ENCODE assay signal across 1 cellular context in genomic region chr22:49971232-49972162, GRCh38.
TF ChIP-seq lines count a peak whose summit lies in the region.

No MANE protein-coding gene starts in this region.

TF ChIP-seq in K562, 482 proteins besides CTCF, POLR2A, EP300 and RAD21 (continued from another document):
- TF ChIP-seq, protein P1, sequence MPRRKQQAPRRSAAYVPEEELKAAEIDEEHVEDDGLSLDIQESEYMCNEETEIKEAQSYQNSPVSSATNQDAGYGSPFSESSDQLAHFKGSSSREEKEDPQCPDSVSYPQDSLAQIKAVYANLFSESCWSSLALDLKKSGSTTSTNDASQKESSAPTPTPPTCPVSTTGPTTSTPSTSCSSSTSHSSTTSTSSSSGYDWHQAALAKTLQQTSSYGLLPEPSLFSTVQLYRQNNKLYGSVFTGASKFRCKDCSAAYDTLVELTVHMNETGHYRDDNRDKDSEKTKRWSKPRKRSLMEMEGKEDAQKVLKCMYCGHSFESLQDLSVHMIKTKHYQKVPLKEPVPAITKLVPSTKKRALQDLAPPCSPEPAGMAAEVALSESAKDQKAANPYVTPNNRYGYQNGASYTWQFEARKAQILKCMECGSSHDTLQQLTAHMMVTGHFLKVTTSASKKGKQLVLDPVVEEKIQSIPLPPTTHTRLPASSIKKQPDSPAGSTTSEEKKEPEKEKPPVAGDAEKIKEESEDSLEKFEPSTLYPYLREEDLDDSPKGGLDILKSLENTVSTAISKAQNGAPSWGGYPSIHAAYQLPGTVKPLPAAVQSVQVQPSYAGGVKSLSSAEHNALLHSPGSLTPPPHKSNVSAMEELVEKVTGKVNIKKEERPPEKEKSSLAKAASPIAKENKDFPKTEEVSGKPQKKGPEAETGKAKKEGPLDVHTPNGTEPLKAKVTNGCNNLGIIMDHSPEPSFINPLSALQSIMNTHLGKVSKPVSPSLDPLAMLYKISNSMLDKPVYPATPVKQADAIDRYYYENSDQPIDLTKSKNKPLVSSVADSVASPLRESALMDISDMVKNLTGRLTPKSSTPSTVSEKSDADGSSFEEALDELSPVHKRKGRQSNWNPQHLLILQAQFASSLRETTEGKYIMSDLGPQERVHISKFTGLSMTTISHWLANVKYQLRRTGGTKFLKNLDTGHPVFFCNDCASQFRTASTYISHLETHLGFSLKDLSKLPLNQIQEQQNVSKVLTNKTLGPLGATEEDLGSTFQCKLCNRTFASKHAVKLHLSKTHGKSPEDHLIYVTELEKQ (CRISPR knock-in tag; IDR thresholded peaks at IDR 0.05), result no peak
- no peak for TF ChIP-seq YY1 (IDR thresholded peaks at IDR 0.05; ENCODE audit: borderline replicate concordance in 1 of 3, control insufficient read depth in 1 of 3, extremely low read depth in 1 of 3, insufficient read depth in 3 of 3, insufficient read length in 1 of 3, insufficient replicate concordance in 2 of 3, low read depth in 1 of 3, low read length in 2 of 3)
- TF ChIP-seq HINFP (tag; conservative IDR thresholded peaks at IDR 0.05; ENCODE audit: low read depth), result 0 out of 2 replicates have a peak, but pooled peaks have one; percentile 38
- peak; percentile 72; the same call in 1 of the 2 replicates for TF ChIP-seq BRD4 (IDR thresholded peaks at IDR 0.05)
- TF ChIP-seq ATF7 (IDR thresholded peaks at IDR 0.05), result no peak
- TF ChIP-seq BMI1 (IDR thresholded peaks at IDR 0.05; ENCODE audit: low read length), result no peak
- peak; percentile 8; the same call in 1 of the 2 replicates for TF ChIP-seq ZBTB7A (IDR thresholded peaks at IDR 0.05; ENCODE audit: borderline replicate concordance, control insufficient read depth, low read depth, low read length)
- no peak for TF ChIP-seq NR2C2 (CRISPR knock-in tag; IDR thresholded peaks at IDR 0.05)
- peak; percentile 95 for TF ChIP-seq NR2C2 (tag; IDR thresholded peaks at IDR 0.05)
- TF ChIP-seq CCNT2 (IDR thresholded peaks at IDR 0.05; ENCODE audit: borderline replicate concordance, extremely low read depth, insufficient read length, low read depth, low read length), result peak; percentile 51
- TF ChIP-seq MGA (IDR thresholded peaks at IDR 0.05), result peak; percentile 74; the same call in 1 of the 2 replicates
- TF ChIP-seq ZBTB1 (CRISPR knock-in tag; IDR thresholded peaks at IDR 0.05; ENCODE audit: borderline replicate concordance, low read depth), result peak; percentile 76; the same call in 1 of the 2 replicates
- TF ChIP-seq TGIF2 (CRISPR knock-in tag; IDR thresholded peaks at IDR 0.05), result peak; percentile 65; the same call in 1 of the 2 replicates
- peak; percentile 70; the same call in 1 of the 2 replicates for TF ChIP-seq KAT7 (CRISPR knock-in tag; IDR thresholded peaks at IDR 0.05; ENCODE audit: borderline replicate concordance)
- TF ChIP-seq POLR2AphosphoS5 (IDR thresholded peaks at IDR 0.05; ENCODE audit: control insufficient read depth, insufficient read depth, low read depth, low read length), result peak; percentile 1; the same call in 1 of the 2 replicates
- peak; percentile 22 for TF ChIP-seq FIP1L1 (IDR thresholded peaks at IDR 0.05; ENCODE audit: low read depth, low read length, poor library complexity, severe bottlenecking)
- TF ChIP-seq, protein P2, sequence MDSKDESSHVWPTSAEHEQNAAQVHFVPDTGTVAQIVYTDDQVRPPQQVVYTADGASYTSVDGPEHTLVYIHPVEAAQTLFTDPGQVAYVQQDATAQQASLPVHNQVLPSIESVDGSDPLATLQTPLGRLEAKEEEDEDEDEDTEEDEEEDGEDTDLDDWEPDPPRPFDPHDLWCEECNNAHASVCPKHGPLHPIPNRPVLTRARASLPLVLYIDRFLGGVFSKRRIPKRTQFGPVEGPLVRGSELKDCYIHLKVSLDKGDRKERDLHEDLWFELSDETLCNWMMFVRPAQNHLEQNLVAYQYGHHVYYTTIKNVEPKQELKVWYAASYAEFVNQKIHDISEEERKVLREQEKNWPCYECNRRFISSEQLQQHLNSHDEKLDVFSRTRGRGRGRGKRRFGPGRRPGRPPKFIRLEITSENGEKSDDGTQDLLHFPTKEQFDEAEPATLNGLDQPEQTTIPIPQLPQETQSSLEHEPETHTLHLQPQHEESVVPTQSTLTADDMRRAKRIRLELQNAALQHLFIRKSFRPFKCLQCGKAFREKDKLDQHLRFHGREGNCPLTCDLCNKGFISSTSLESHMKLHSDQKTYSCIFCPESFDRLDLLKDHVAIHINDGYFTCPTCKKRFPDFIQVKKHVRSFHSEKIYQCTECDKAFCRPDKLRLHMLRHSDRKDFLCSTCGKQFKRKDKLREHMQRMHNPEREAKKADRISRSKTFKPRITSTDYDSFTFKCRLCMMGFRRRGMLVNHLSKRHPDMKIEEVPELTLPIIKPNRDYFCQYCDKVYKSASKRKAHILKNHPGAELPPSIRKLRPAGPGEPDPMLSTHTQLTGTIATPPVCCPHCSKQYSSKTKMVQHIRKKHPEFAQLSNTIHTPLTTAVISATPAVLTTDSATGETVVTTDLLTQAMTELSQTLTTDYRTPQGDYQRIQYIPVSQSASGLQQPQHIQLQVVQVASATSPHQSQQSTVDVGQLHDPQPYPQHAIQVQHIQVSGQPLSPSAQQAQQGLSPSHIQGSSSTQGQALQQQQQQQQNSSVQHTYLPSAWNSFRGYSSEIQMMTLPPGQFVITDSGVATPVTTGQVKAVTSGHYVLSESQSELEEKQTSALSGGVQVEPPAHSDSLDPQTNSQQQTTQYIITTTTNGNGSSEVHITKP (IDR thresholded peaks at IDR 0.05; ENCODE audit: partially characterized antibody), result peak; percentile 18
- no peak for TF ChIP-seq CREB1 (IDR thresholded peaks at IDR 0.05)
- TF ChIP-seq CREB1 (CRISPR knock-in tag; IDR thresholded peaks at IDR 0.05), result 0 out of 2 replicates have a peak, but pooled peaks have one; percentile 37
- no peak for TF ChIP-seq BCLAF1 (IDR thresholded peaks at IDR 0.05; ENCODE audit: borderline replicate concordance in 1 of 2, control insufficient read depth in 1 of 2, low read depth in 2 of 2, low read length in 1 of 2)
